In the genomic region with DNA sequence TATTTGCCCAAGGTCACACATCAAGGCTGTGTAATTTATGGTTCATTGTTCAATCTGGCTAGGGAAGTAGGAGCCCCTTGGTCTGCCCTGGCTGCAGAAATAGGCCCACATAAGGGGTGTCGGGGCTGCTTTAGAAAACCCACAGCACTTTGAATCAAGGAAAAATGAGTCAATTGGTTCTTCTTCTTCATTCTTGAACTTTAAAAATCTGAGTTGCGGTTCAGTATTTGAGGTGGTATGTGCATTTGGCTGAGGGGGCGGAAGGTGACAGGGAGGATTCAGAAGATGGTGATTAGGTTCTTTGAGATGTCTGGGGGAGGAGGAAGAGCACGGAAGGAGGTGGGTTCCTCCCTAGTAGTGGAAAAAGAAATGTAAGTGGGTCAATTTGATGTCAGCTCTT, we compare ENCODE assay signal across 8 cellular contexts.
DNase-seq lines count a peak whose midpoint lies in the region; ATAC-seq and TF ChIP-seq lines count a peak whose summit lies in the region.

No MANE protein-coding gene starts in this region.

- ATAC-seq in HG02852 (IDR thresholded peaks at IDR 0.05; ENCODE audit: unreplicated experiment): peak; percentile 50

- no peak for TF ChIP-seq POLR2A in erythroblast (IDR thresholded peaks at IDR 0.05; ENCODE audit: low read length)

- no peak for TF ChIP-seq CTCF in GM12865 (IDR thresholded peaks at IDR 0.05; ENCODE audit: insufficient read depth, low read depth, low read length, missing control alignments)

- DNase-seq in GM12865 (ENCODE audit: low read depth) (peak; percentile 80), activated T-cell treated with anti-CD3 and anti-CD28 coated beads for 4 hours (peak; percentile 39), pons (ENCODE audit: low spot score) (no peak), erythroblast (lab: John Stamatoyannopoulos, UW) (no peak), substantia nigra (lab: John Stamatoyannopoulos, UW) (no peak), NCI-H1930 (lab: John Stamatoyannopoulos, UW) (no peak)
- DNase-seq in stimulated activated CD4-positive, alpha-beta T cell treated with anti-CD3 and anti-CD28 coated beads, Interleukin-15, amount 100 ng/mL, for 48 hours (ENCODE audit: low read depth in 2 of 2): peak; percentile 46 to 55

- peak overlapping the region; percentile 42 for H3K4me3 ChIP-seq in GM12865 (ENCODE audit: low read depth, low read length)

- no peak overlapping the region for H3K27ac ChIP-seq in substantia nigra (ENCODE audit: low read depth, low read length, poor library complexity, severe bottlenecking)

Comparison
In these comparisons a context has a peak if more than half of its experiments do, and no peak if none do; other contexts are left out.
1. DNase-seq: peak in GM12865 (single experiment), activated T-cell treated with anti-CD3 and anti-CD28 coated beads for 4 hours (single experiment) and stimulated activated CD4-positive, alpha-beta T cell treated with anti-CD3 and anti-CD28 coated beads, Interleukin-15, amount 100 ng/mL, for 48 hours (2 of 2); none in pons (single experiment), erythroblast (0 of 2), substantia nigra (0 of 49) and NCI-H1930 (0 of 2).